12 cellular contexts compared by ENCODE assay signal in genomic region chr5:14204011-14204670, GRCh38.
DNase-seq lines count a peak whose midpoint lies in the region; ATAC-seq and TF ChIP-seq lines count a peak whose summit lies in the region.
"Had no signal": no experiment of that assay in that cellular context is flagged by ENCODE, and none has a peak within 500 bp of the region (broad histone marks: within the 10 kb centered on the region; RNA-seq: fewer than 3 reads in every experiment).

No MANE protein-coding gene starts in this region.

- H3K9me2 ChIP-seq in neural cell (ENCODE audit: insufficient read depth, low read length) = no peaks in the 10 kb centered on the region

- H3K27ac Mint-ChIP-seq in activated T-helper 1 cell treated with anti-CD3 and anti-CD28 coated beads, Interleukin-12 subunit alpha, Interleukin-12 subunit beta, Interleukin-2, Interleukin-4 antibody, amounts not matched to agents 30 ng/mL and 10 ng/mL and 1 ng/mL, durations not matched to agents 14 hours and 24 hours and 36 hours = no peak overlapping the region
- H3K27ac Mint-ChIP-seq: T-helper 17 cell had no signal

- no peaks in the 10 kb centered on the region for H3F3A ChIP-seq in neural cell (ENCODE audit: insufficient read depth, low read length, poor library complexity, severe bottlenecking)

- H3K9me3 ChIP-seq in BLaER1 (peaks cover 9% of the 10 kb centered on the region), neural cell (ENCODE audit: low read length) (no peaks in the 10 kb centered on the region)

- peaks cover 33% of the 10 kb centered on the region for H3K4me1 Mint-ChIP-seq in activated T-helper 1 cell treated with anti-CD3 and anti-CD28 coated beads, Interleukin-12 subunit alpha, Interleukin-12 subunit beta, Interleukin-2, Interleukin-4 antibody, amounts not matched to agents 30 ng/mL and 10 ng/mL and 1 ng/mL, durations not matched to agents 14 hours and 24 hours and 36 hours (ENCODE audit: low read depth)

- H3K36me3 Mint-ChIP-seq in activated T-helper 1 cell treated with anti-CD3 and anti-CD28 coated beads, Interleukin-12 subunit alpha, Interleukin-12 subunit beta, Interleukin-2, Interleukin-4 antibody, amounts not matched to agents 30 ng/mL and 10 ng/mL and 1 ng/mL, durations not matched to agents 14 hours and 24 hours and 36 hours (ENCODE audit: low read depth) = no peaks in the 10 kb centered on the region

- peaks cover 86% of the 10 kb centered on the region for H3K79me2 ChIP-seq in neural cell (replicated peaks; ENCODE audit: insufficient read depth, low read length)

- peaks cover 7% of the 10 kb centered on the region for H3K27me3 Mint-ChIP-seq in activated T-helper 1 cell treated with anti-CD3 and anti-CD28 coated beads, Interleukin-12 subunit alpha, Interleukin-12 subunit beta, Interleukin-2, Interleukin-4 antibody, amounts not matched to agents 30 ng/mL and 10 ng/mL and 1 ng/mL, durations not matched to agents 14 hours and 24 hours and 36 hours (ENCODE audit: insufficient read depth)

- no peak for TF ChIP-seq EP300 in neural cell (conservative IDR thresholded peaks at IDR 0.05; ENCODE audit: poor library complexity, severe bottlenecking)

- no peak for ATAC-seq in HG03025 (IDR thresholded peaks at IDR 0.05; ENCODE audit: low FRiP score, unreplicated experiment)
- ATAC-seq: T-helper 17 cell had no signal

- peak overlapping the region; percentile 80 for H3K4me2 ChIP-seq in BLaER1
- H3K4me2 ChIP-seq in neural cell (ENCODE audit: low read length) = no peak overlapping the region

- DNase-seq in NCI-H69 (lab: John Stamatoyannopoulos, UW) (peak; percentile 44), epithelial cell of proximal tubule (ENCODE audit: low read depth) (no peak), kidney tubule cell (ENCODE audit: low spot score) (no peak), NCI-H1092 (lab: John Stamatoyannopoulos, UW) (no peak)
- DNase-seq in activated T-helper 1 cell treated with anti-CD3 and anti-CD28 coated beads, Interleukin-12 subunit alpha, Interleukin-12 subunit beta, Interleukin-2, Interleukin-4 antibody, amounts not matched to agents 30 ng/mL and 10 ng/mL and 1 ng/mL, durations not matched to agents 14 hours and 24 hours and 36 hours (ENCODE audit: low spot score) = no peak
- DNase-seq: activated T-cell treated with anti-CD3 and anti-CD28 coated beads, Interleukin-2, amount 50 U/mL, for 1 hour; stimulated activated CD4-positive, alpha-beta T cell treated with anti-CD3 and anti-CD28 coated beads, Interleukin-15, amount 100 ng/mL, for 24 hours; T-helper 17 cell had no signal

- H3K9ac ChIP-seq in BLaER1 = no peak overlapping the region; the same call in 1 of the 2 replicates
- no peak overlapping the region for H3K9ac ChIP-seq in neural cell (ENCODE audit: low read length)

- no peak for TF ChIP-seq RAD21 in neural cell (conservative IDR thresholded peaks at IDR 0.05)

- H3K27ac ChIP-seq in BLaER1 (peak overlapping the region; percentile 77), neural cell (ENCODE audit: low read length) (no peak overlapping the region)
- H3K27ac ChIP-seq: C4-2B had no signal

- H3K36me3 ChIP-seq in BLaER1 = no peaks in the 10 kb centered on the region
- H3K36me3 ChIP-seq in neural cell (ENCODE audit: insufficient read depth, low read length) = no peaks in the 10 kb centered on the region

- peaks cover 76% of the 10 kb centered on the region for H4K20me1 ChIP-seq in BLaER1
- H4K20me1 ChIP-seq in neural cell (ENCODE audit: insufficient read depth) = peaks cover 33% of the 10 kb centered on the region

- H3K4me1 ChIP-seq in BLaER1 = peaks cover 91% of the 10 kb centered on the region

- no peak for TF ChIP-seq CTCF in epithelial cell of proximal tubule (conservative IDR thresholded peaks at IDR 0.05; ENCODE audit: low read depth, low read length)
- no peak for TF ChIP-seq CTCF in neural cell (IDR thresholded peaks at IDR 0.05; ENCODE audit: poor library complexity, severe bottlenecking)

- H2AFZ ChIP-seq in neural cell (ENCODE audit: low read depth, low read length) = no peak overlapping the region

- no peak overlapping the region for H3K4me3 ChIP-seq in BLaER1
- H3K4me3 ChIP-seq in epithelial cell of proximal tubule (ENCODE audit: low read depth, low read length) = peak overlapping the region; percentile 19
- H3K4me3 ChIP-seq in neural cell (ENCODE audit: low read length) = peak overlapping the region; percentile 3

- H3K27me3 ChIP-seq in BLaER1 (no peaks in the 10 kb centered on the region), neural cell (ENCODE audit: insufficient read depth, low read depth, low read length) (no peaks in the 10 kb centered on the region)

- H3K4me3 Mint-ChIP-seq in activated T-helper 1 cell treated with anti-CD3 and anti-CD28 coated beads, Interleukin-12 subunit alpha, Interleukin-12 subunit beta, Interleukin-2, Interleukin-4 antibody, amounts not matched to agents 30 ng/mL and 10 ng/mL and 1 ng/mL, durations not matched to agents 14 hours and 24 hours and 36 hours = no peak overlapping the region
- H3K4me3 Mint-ChIP-seq: T-helper 17 cell had no signal

- intact Hi-C loops in activated T-helper 1 cell treated with anti-CD3 and anti-CD28 coated beads, Interleukin-12 subunit alpha, Interleukin-12 subunit beta, Interleukin-2, Interleukin-4 antibody, amounts not matched to agents 30 ng/mL and 10 ng/mL and 1 ng/mL, durations not matched to agents 14 hours and 24 hours and 36 hours (cut with micrococcal nuclease) = no loop called here

- H3K9me3 Mint-ChIP-seq in activated T-helper 1 cell treated with anti-CD3 and anti-CD28 coated beads, Interleukin-12 subunit alpha, Interleukin-12 subunit beta, Interleukin-2, Interleukin-4 antibody, amounts not matched to agents 30 ng/mL and 10 ng/mL and 1 ng/mL, durations not matched to agents 14 hours and 24 hours and 36 hours = no peaks in the 10 kb centered on the region

TF ChIP-seq in neural cell, 6 proteins besides CTCF, POLR2A, EP300 and RAD21:
- no peak for TF ChIP-seq EZH2 (IDR thresholded peaks at IDR 0.05; ENCODE audit: borderline replicate concordance, insufficient read depth, low read length, poor library complexity, severe bottlenecking)
- no peak for TF ChIP-seq POLR2AphosphoS5 (IDR thresholded peaks at IDR 0.05)
- no peak for TF ChIP-seq TAF1 (IDR thresholded peaks at IDR 0.05; ENCODE audit: low read depth)
- TF ChIP-seq REST (IDR thresholded peaks at IDR 0.05; ENCODE audit: borderline replicate concordance) = no peak
- no peak for TF ChIP-seq SMC3 (conservative IDR thresholded peaks at IDR 0.05; ENCODE audit: poor library complexity)
- TF ChIP-seq MXI1 (conservative IDR thresholded peaks at IDR 0.05; ENCODE audit: poor library complexity, severe bottlenecking) = no peak
TF ChIP-seq in neural cell: peak in this region for 0.
